ENCODE assay signal across 3 cellular contexts in genomic region chr15:59528429-59528828, GRCh38.
"Had no signal": no experiment of that assay in that cellular context is flagged by ENCODE, and none has a peak within 500 bp of the region (broad histone marks: within the 10 kb centered on the region; RNA-seq: fewer than 3 reads in every experiment).

No MANE protein-coding gene starts in this region.

- H3K36me3 ChIP-seq: pancreas had no signal

- H3K9me3 ChIP-seq: pancreas had no signal

- H3K27me3 ChIP-seq: hepatocyte, pancreas had no signal

- H3K4me2 ChIP-seq: hepatocyte had no signal

- H3K79me2 ChIP-seq: hepatocyte had no signal

- H3K4me3 ChIP-seq: hepatocyte, pancreas had no signal

- H2AFZ ChIP-seq: hepatocyte had no signal

- FAIRE-seq: pancreas had no signal

- H3K27ac ChIP-seq: epithelial cell of prostate, hepatocyte, pancreas had no signal
